1 cellular context compared by ENCODE assay signal in the genomic region with DNA sequence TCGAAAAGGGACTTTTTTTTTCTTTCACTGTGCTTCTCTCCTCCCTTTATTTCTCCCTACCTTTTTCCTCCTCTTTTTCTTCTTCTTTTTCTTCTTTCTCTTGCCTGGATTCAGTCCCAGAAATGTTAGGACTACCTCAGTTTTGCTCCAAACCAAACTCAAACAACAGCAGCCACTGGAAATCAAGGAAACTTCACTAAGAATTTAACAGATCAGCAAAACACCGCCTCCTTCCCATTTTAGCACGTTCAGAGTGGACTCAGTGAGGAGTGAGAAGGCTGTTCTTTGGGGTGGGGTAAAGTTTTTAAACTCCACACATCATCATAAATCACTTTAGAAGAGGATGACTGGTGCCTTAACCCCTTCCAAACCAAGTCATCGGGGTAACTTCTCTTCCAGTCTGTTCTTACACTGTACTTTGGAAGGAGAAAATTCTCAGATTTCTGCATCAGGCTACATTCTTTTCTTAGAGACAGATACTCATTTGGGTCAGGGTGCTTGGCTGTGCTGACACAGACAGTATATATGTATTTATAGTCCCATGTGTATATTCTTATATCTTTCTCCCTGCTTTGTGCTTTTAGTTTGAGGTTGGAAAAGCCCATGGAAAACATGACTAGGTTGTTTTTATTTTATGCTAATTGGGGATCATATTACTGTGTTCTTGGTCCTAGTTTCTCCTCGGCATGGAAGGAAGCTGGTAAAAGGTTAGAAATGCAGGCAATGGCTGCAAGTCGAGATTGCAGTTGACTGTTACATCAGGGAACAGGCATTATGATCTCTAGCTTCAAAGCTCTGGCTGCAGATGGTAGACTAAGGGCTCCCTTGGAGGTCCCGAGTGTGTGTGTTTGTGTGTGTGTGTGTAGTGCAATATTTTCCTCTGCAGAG.
A peak's percentile ranks its signal among the peaks of the same experiment; 100 is the strongest.
TF ChIP-seq lines count a peak whose summit lies in the region.

A gene with protein sequence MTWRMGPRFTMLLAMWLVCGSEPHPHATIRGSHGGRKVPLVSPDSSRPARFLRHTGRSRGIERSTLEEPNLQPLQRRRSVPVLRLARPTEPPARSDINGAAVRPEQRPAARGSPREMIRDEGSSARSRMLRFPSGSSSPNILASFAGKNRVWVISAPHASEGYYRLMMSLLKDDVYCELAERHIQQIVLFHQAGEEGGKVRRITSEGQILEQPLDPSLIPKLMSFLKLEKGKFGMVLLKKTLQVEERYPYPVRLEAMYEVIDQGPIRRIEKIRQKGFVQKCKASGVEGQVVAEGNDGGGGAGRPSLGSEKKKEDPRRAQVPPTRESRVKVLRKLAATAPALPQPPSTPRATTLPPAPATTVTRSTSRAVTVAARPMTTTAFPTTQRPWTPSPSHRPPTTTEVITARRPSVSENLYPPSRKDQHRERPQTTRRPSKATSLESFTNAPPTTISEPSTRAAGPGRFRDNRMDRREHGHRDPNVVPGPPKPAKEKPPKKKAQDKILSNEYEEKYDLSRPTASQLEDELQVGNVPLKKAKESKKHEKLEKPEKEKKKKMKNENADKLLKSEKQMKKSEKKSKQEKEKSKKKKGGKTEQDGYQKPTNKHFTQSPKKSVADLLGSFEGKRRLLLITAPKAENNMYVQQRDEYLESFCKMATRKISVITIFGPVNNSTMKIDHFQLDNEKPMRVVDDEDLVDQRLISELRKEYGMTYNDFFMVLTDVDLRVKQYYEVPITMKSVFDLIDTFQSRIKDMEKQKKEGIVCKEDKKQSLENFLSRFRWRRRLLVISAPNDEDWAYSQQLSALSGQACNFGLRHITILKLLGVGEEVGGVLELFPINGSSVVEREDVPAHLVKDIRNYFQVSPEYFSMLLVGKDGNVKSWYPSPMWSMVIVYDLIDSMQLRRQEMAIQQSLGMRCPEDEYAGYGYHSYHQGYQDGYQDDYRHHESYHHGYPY (minus strand): TSS at position 280 of the 888 bp plus-strand sequence. CDS start 1,238 bp downstream, outside the sequence.

TF ChIP-seq in K562, 482 proteins besides CTCF, POLR2A, EP300 and RAD21 (continues in another document):
- no peak for TF ChIP-seq CBX5 (IDR thresholded peaks at IDR 0.05; ENCODE audit: borderline replicate concordance, low read depth)
- no peak for TF ChIP-seq ZNF699 (CRISPR knock-in tag; IDR thresholded peaks at IDR 0.05; ENCODE audit: insufficient replicate concordance)
- no peak for TF ChIP-seq NCOA4 (IDR thresholded peaks at IDR 0.05; ENCODE audit: partially characterized antibody)
- no peak for TF ChIP-seq FUS (optimal IDR thresholded peaks at IDR 0.05; ENCODE audit: low read depth, low read length)
- TF ChIP-seq ZNF121 (CRISPR knock-in tag; conservative IDR thresholded peaks at IDR 0.05), result no peak
- no peak for TF ChIP-seq ZBTB7A (IDR thresholded peaks at IDR 0.05; ENCODE audit: borderline replicate concordance, control insufficient read depth, low read depth, low read length)
- TF ChIP-seq, protein P1, sequence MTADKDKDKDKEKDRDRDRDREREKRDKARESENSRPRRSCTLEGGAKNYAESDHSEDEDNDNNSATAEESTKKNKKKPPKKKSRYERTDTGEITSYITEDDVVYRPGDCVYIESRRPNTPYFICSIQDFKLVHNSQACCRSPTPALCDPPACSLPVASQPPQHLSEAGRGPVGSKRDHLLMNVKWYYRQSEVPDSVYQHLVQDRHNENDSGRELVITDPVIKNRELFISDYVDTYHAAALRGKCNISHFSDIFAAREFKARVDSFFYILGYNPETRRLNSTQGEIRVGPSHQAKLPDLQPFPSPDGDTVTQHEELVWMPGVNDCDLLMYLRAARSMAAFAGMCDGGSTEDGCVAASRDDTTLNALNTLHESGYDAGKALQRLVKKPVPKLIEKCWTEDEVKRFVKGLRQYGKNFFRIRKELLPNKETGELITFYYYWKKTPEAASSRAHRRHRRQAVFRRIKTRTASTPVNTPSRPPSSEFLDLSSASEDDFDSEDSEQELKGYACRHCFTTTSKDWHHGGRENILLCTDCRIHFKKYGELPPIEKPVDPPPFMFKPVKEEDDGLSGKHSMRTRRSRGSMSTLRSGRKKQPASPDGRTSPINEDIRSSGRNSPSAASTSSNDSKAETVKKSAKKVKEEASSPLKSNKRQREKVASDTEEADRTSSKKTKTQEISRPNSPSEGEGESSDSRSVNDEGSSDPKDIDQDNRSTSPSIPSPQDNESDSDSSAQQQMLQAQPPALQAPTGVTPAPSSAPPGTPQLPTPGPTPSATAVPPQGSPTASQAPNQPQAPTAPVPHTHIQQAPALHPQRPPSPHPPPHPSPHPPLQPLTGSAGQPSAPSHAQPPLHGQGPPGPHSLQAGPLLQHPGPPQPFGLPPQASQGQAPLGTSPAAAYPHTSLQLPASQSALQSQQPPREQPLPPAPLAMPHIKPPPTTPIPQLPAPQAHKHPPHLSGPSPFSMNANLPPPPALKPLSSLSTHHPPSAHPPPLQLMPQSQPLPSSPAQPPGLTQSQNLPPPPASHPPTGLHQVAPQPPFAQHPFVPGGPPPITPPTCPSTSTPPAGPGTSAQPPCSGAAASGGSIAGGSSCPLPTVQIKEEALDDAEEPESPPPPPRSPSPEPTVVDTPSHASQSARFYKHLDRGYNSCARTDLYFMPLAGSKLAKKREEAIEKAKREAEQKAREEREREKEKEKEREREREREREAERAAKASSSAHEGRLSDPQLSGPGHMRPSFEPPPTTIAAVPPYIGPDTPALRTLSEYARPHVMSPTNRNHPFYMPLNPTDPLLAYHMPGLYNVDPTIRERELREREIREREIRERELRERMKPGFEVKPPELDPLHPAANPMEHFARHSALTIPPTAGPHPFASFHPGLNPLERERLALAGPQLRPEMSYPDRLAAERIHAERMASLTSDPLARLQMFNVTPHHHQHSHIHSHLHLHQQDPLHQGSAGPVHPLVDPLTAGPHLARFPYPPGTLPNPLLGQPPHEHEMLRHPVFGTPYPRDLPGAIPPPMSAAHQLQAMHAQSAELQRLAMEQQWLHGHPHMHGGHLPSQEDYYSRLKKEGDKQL (CRISPR knock-in tag; IDR thresholded peaks at IDR 0.05; ENCODE audit: borderline replicate concordance), result no peak
- TF ChIP-seq POLR2AphosphoS5 (IDR thresholded peaks at IDR 0.05; ENCODE audit: control insufficient read depth, insufficient read depth, low read depth, low read length), result peak; percentile 90
- no peak for TF ChIP-seq ESRRA (IDR thresholded peaks at IDR 0.05; ENCODE audit: borderline replicate concordance, low read depth)
- TF ChIP-seq RAD51 (IDR thresholded peaks at IDR 0.05; ENCODE audit: borderline replicate concordance, low read depth), result no peak
- TF ChIP-seq PHB2 (IDR thresholded peaks at IDR 0.05; ENCODE audit: low read depth), result no peak
- no peak for TF ChIP-seq TBL1XR1 (IDR thresholded peaks at IDR 0.05; ENCODE audit: low read length in 2 of 2)
- no peak for TF ChIP-seq HMG20B (CRISPR knock-in tag; IDR thresholded peaks at IDR 0.05)
- no peak for TF ChIP-seq ZNF140 (CRISPR knock-in tag; IDR thresholded peaks at IDR 0.05)
- TF ChIP-seq MAZ (CRISPR knock-in tag; conservative IDR thresholded peaks at IDR 0.05 in 1 of 2, IDR thresholded peaks at IDR 0.05 in 1 of 2), result no peak
- TF ChIP-seq, protein P2, sequence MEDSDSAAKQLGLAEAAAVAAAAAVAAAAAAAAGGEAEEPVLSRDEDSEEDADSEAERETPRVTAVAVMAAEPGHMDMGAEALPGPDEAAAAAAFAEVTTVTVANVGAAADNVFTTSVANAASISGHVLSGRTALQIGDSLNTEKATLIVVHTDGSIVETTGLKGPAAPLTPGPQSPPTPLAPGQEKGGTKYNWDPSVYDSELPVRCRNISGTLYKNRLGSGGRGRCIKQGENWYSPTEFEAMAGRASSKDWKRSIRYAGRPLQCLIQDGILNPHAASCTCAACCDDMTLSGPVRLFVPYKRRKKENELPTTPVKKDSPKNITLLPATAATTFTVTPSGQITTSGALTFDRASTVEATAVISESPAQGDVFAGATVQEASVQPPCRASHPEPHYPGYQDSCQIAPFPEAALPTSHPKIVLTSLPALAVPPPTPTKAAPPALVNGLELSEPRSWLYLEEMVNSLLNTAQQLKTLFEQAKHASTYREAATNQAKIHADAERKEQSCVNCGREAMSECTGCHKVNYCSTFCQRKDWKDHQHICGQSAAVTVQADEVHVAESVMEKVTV (CRISPR knock-in tag; IDR thresholded peaks at IDR 0.05), result no peak
- TF ChIP-seq, protein P3, sequence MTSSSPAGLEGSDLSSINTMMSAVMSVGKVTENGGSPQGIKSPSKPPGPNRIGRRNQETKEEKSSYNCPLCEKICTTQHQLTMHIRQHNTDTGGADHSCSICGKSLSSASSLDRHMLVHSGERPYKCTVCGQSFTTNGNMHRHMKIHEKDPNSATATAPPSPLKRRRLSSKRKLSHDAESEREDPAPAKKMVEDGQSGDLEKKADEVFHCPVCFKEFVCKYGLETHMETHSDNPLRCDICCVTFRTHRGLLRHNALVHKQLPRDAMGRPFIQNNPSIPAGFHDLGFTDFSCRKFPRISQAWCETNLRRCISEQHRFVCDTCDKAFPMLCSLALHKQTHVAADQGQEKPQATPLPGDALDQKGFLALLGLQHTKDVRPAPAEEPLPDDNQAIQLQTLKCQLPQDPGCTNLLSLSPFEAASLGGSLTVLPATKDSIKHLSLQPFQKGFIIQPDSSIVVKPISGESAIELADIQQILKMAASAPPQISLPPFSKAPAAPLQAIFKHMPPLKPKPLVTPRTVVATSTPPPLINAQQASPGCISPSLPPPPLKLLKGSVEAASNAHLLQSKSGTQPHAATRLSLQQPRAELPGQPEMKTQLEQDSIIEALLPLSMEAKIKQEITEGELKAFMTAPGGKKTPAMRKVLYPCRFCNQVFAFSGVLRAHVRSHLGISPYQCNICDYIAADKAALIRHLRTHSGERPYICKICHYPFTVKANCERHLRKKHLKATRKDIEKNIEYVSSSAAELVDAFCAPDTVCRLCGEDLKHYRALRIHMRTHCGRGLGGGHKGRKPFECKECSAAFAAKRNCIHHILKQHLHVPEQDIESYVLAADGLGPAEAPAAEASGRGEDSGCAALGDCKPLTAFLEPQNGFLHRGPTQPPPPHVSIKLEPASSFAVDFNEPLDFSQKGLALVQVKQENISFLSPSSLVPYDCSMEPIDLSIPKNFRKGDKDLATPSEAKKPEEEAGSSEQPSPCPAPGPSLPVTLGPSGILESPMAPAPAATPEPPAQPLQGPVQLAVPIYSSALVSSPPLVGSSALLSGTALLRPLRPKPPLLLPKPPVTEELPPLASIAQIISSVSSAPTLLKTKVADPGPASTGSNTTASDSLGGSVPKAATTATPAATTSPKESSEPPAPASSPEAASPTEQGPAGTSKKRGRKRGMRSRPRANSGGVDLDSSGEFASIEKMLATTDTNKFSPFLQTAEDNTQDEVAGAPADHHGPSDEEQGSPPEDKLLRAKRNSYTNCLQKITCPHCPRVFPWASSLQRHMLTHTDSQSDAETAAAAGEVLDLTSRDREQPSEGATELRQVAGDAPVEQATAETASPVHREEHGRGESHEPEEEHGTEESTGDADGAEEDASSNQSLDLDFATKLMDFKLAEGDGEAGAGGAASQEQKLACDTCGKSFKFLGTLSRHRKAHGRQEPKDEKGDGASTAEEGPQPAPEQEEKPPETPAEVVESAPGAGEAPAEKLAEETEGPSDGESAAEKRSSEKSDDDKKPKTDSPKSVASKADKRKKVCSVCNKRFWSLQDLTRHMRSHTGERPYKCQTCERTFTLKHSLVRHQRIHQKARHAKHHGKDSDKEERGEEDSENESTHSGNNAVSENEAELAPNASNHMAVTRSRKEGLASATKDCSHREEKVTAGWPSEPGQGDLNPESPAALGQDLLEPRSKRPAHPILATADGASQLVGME (CRISPR knock-in tag; IDR thresholded peaks at IDR 0.05), result no peak
- TF ChIP-seq PHF8 (IDR thresholded peaks at IDR 0.05; ENCODE audit: borderline replicate concordance, low read length), result no peak
- no peak for TF ChIP-seq HMG20A (CRISPR knock-in tag; conservative IDR thresholded peaks at IDR 0.05)
- TF ChIP-seq NELFE (IDR thresholded peaks at IDR 0.05; ENCODE audit: insufficient read depth, insufficient read length), result no peak
- peak in 1 of 2 experiments; percentile 38; a peak in 1 of 4 replicates for TF ChIP-seq RCOR1 (IDR thresholded peaks at IDR 0.05; ENCODE audit: borderline replicate concordance in 1 of 2, low read depth in 2 of 2, low read length in 2 of 2)
- TF ChIP-seq ZNF431 (CRISPR knock-in tag; IDR thresholded peaks at IDR 0.05), result no peak
- peak; percentile 94 for TF ChIP-seq POLR2H (tag; IDR thresholded peaks at IDR 0.05; ENCODE audit: low read depth)
- no peak for TF ChIP-seq CTBP1 (IDR thresholded peaks at IDR 0.05; ENCODE audit: borderline replicate concordance)
- no peak for TF ChIP-seq SMAD4 (CRISPR knock-in tag; conservative IDR thresholded peaks at IDR 0.05)
- TF ChIP-seq ZKSCAN3 (CRISPR knock-in tag; IDR thresholded peaks at IDR 0.05), result no peak
- TF ChIP-seq NR2F6 (CRISPR knock-in tag; IDR thresholded peaks at IDR 0.05), result no peak
- no peak for TF ChIP-seq NR1H2 (CRISPR knock-in tag; IDR thresholded peaks at IDR 0.05)
- no peak for TF ChIP-seq HDAC2 (IDR thresholded peaks at IDR 0.05)
- TF ChIP-seq PTTG1 (tag; IDR thresholded peaks at IDR 0.05; ENCODE audit: low read depth), result no peak
- TF ChIP-seq TCF3 (CRISPR knock-in tag; IDR thresholded peaks at IDR 0.05), result no peak
- no peak for TF ChIP-seq E2F3 (CRISPR knock-in tag; IDR thresholded peaks at IDR 0.05)
- no peak for TF ChIP-seq POLR3G (IDR thresholded peaks at IDR 0.05; ENCODE audit: extremely low read depth, insufficient read length, insufficient replicate concordance)
- TF ChIP-seq ZNF146 (CRISPR knock-in tag; IDR thresholded peaks at IDR 0.05; ENCODE audit: unreplicated experiment), result no peak
- TF ChIP-seq, protein P4, sequence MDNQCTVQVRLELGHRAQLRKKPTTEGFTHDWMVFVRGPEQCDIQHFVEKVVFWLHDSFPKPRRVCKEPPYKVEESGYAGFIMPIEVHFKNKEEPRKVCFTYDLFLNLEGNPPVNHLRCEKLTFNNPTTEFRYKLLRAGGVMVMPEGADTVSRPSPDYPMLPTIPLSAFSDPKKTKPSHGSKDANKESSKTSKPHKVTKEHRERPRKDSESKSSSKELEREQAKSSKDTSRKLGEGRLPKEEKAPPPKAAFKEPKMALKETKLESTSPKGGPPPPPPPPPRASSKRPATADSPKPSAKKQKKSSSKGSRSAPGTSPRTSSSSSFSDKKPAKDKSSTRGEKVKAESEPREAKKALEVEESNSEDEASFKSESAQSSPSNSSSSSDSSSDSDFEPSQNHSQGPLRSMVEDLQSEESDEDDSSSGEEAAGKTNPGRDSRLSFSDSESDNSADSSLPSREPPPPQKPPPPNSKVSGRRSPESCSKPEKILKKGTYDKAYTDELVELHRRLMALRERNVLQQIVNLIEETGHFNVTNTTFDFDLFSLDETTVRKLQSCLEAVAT (IDR thresholded peaks at IDR 0.05), result no peak
- TF ChIP-seq GATAD2B (IDR thresholded peaks at IDR 0.05; ENCODE audit: borderline replicate concordance), result no peak
